ENCODE assay signal across 1 cellular context in the genomic region with DNA sequence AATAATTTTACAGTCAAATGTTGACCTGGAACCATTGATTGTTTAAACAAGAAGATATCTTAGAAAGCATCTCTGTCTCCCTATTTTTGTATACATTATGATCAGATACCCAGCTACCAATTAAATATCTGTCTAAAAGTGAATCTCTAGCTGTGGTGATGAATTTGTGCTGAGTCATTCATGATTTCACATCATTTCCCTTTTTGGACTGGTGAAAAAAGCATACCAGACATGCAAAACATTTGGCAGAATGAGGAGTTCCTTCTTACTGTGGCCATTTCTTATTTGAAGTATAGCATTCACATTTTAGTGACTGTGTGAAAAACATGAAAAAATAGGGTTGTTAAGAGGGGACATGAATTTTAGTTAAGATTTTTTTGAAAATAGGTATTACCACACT.
TF ChIP-seq lines count a peak whose summit lies in the region.

No MANE protein-coding gene starts in this region.

TF ChIP-seq in K562, 482 proteins besides CTCF, POLR2A, EP300 and RAD21 (continued from another document):
- TF ChIP-seq, protein P1, sequence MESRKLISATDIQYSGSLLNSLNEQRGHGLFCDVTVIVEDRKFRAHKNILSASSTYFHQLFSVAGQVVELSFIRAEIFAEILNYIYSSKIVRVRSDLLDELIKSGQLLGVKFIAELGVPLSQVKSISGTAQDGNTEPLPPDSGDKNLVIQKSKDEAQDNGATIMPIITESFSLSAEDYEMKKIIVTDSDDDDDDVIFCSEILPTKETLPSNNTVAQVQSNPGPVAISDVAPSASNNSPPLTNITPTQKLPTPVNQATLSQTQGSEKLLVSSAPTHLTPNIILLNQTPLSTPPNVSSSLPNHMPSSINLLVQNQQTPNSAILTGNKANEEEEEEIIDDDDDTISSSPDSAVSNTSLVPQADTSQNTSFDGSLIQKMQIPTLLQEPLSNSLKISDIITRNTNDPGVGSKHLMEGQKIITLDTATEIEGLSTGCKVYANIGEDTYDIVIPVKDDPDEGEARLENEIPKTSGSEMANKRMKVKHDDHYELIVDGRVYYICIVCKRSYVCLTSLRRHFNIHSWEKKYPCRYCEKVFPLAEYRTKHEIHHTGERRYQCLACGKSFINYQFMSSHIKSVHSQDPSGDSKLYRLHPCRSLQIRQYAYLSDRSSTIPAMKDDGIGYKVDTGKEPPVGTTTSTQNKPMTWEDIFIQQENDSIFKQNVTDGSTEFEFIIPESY (CRISPR knock-in tag; IDR thresholded peaks at IDR 0.05) = no peak
- TF ChIP-seq ZNF217 (CRISPR knock-in tag; IDR thresholded peaks at IDR 0.05) (no peak), ZNF354B (CRISPR knock-in tag; IDR thresholded peaks at IDR 0.05) (no peak), MEF2A (IDR thresholded peaks at IDR 0.05; ENCODE audit: control insufficient read depth, low read depth, low read length) (peak; percentile 70), NR2F6 (CRISPR knock-in tag; IDR thresholded peaks at IDR 0.05) (no peak), FOS (IDR thresholded peaks at IDR 0.05; ENCODE audit: extremely low read depth, insufficient read length) (no peak), ZNF316 (IDR thresholded peaks at IDR 0.05) (peak; percentile 97), CEBPB (tag; IDR thresholded peaks at IDR 0.05) (peak; percentile 57), NFATC3 (IDR thresholded peaks at IDR 0.05) (no peak), ARID1B (IDR thresholded peaks at IDR 0.05) (peak; percentile 52), LARP7 (IDR thresholded peaks at IDR 0.05) (no peak), SMARCB1 (IDR thresholded peaks at IDR 0.05; ENCODE audit: insufficient read length, low read depth) (no peak), HNRNPLL (IDR thresholded peaks at IDR 0.05; ENCODE audit: low read depth, low read length, poor library complexity, severe bottlenecking) (no peak), ZKSCAN8 (CRISPR knock-in tag; IDR thresholded peaks at IDR 0.05) (no peak), ESRRA (IDR thresholded peaks at IDR 0.05; ENCODE audit: borderline replicate concordance, low read depth) (no peak), NFE2 (IDR thresholded peaks at IDR 0.05; ENCODE audit: low read depth) (peak; percentile 99), NR1H2 (CRISPR knock-in tag; IDR thresholded peaks at IDR 0.05) (no peak), ARHGAP35 (IDR thresholded peaks at IDR 0.05; ENCODE audit: partially characterized antibody) (no peak)
- TF ChIP-seq, protein P2, sequence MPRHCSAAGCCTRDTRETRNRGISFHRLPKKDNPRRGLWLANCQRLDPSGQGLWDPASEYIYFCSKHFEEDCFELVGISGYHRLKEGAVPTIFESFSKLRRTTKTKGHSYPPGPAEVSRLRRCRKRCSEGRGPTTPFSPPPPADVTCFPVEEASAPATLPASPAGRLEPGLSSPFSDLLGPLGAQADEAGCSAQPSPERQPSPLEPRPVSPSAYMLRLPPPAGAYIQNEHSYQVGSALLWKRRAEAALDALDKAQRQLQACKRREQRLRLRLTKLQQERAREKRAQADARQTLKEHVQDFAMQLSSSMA (CRISPR knock-in tag; IDR thresholded peaks at IDR 0.05) = no peak
- TF ChIP-seq, protein P3, sequence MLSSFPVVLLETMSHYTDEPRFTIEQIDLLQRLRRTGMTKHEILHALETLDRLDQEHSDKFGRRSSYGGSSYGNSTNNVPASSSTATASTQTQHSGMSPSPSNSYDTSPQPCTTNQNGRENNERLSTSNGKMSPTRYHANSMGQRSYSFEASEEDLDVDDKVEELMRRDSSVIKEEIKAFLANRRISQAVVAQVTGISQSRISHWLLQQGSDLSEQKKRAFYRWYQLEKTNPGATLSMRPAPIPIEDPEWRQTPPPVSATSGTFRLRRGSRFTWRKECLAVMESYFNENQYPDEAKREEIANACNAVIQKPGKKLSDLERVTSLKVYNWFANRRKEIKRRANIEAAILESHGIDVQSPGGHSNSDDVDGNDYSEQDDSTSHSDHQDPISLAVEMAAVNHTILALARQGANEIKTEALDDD (IDR thresholded peaks at IDR 0.05) = no peak
- TF ChIP-seq, protein P4, sequence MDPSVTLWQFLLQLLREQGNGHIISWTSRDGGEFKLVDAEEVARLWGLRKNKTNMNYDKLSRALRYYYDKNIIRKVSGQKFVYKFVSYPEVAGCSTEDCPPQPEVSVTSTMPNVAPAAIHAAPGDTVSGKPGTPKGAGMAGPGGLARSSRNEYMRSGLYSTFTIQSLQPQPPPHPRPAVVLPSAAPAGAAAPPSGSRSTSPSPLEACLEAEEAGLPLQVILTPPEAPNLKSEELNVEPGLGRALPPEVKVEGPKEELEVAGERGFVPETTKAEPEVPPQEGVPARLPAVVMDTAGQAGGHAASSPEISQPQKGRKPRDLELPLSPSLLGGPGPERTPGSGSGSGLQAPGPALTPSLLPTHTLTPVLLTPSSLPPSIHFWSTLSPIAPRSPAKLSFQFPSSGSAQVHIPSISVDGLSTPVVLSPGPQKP (CRISPR knock-in tag; IDR thresholded peaks at IDR 0.05) = no peak
- TF ChIP-seq, protein P5, sequence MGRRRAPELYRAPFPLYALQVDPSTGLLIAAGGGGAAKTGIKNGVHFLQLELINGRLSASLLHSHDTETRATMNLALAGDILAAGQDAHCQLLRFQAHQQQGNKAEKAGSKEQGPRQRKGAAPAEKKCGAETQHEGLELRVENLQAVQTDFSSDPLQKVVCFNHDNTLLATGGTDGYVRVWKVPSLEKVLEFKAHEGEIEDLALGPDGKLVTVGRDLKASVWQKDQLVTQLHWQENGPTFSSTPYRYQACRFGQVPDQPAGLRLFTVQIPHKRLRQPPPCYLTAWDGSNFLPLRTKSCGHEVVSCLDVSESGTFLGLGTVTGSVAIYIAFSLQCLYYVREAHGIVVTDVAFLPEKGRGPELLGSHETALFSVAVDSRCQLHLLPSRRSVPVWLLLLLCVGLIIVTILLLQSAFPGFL (CRISPR knock-in tag; IDR thresholded peaks at IDR 0.05) = no peak
- TF ChIP-seq, protein P6, sequence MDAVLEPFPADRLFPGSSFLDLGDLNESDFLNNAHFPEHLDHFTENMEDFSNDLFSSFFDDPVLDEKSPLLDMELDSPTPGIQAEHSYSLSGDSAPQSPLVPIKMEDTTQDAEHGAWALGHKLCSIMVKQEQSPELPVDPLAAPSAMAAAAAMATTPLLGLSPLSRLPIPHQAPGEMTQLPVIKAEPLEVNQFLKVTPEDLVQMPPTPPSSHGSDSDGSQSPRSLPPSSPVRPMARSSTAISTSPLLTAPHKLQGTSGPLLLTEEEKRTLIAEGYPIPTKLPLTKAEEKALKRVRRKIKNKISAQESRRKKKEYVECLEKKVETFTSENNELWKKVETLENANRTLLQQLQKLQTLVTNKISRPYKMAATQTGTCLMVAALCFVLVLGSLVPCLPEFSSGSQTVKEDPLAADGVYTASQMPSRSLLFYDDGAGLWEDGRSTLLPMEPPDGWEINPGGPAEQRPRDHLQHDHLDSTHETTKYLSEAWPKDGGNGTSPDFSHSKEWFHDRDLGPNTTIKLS (IDR thresholded peaks at IDR 0.05; ENCODE audit: borderline replicate concordance, low read depth) = no peak
